ENCODE assay signal across 1 cellular context in the genomic region with DNA sequence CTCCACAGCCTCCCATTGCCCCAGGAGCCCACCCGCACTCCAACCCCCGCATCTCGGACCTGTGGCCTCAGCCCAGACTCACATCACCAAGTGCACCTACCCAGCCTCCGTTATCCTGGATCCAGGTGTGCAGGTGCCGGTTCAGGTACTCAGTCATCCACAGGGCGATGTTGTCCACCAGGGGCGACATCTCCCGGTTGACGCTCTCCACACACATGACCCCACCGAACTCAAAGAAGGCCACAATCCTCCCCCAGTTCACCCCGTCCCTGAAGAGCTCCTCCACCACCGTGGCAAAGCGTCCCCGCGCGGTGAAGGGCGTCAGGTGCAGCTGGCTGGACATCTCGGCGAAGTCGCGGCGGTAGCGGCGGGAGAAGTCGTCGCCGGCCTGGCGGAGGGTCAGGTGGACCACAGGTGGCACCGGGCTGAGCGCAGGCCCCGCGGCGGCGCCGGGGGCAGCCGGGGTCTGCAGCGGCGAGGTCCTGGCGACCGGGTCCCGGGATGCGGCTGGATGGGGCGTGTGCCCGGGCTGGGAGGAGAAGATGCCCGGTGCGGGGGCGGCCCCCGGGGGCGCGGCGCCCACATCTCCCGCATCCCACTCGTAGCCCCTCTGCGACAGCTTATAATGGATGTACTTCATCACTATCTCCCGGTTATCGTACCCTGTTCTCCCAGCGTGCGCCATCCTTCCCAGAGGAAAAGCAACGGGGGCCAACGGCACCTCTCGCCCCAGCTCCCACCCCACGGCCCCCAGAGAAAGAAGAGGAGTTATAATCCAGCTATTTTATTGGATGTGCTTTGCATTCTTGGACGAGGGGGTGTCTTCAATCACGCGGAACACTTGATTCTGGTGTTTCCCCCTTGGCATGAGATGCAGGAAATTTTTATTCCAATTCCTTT.
TF ChIP-seq lines count a peak whose summit lies in the region.

No MANE protein-coding gene starts in this region.

TF ChIP-seq in K562, 482 proteins besides CTCF, POLR2A, EP300 and RAD21:
- TF ChIP-seq, protein P1, sequence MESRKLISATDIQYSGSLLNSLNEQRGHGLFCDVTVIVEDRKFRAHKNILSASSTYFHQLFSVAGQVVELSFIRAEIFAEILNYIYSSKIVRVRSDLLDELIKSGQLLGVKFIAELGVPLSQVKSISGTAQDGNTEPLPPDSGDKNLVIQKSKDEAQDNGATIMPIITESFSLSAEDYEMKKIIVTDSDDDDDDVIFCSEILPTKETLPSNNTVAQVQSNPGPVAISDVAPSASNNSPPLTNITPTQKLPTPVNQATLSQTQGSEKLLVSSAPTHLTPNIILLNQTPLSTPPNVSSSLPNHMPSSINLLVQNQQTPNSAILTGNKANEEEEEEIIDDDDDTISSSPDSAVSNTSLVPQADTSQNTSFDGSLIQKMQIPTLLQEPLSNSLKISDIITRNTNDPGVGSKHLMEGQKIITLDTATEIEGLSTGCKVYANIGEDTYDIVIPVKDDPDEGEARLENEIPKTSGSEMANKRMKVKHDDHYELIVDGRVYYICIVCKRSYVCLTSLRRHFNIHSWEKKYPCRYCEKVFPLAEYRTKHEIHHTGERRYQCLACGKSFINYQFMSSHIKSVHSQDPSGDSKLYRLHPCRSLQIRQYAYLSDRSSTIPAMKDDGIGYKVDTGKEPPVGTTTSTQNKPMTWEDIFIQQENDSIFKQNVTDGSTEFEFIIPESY (CRISPR knock-in tag; IDR thresholded peaks at IDR 0.05): peak; percentile 48; the same call in 1 of the 2 replicates
- TF ChIP-seq NR2C1 (IDR thresholded peaks at IDR 0.05) (no peak), NR2C1 (tag; IDR thresholded peaks at IDR 0.05) (no peak)
